1 cellular context compared by ENCODE assay signal in genomic region chr1:32393136-32393535, GRCh38.
TF ChIP-seq lines count a peak whose summit lies in the region.

No MANE protein-coding gene starts in this region.

TF ChIP-seq in IMR-90, 13 proteins besides CTCF, POLR2A, EP300 and RAD21 (continued from another document):
- TF ChIP-seq ELK1 (IDR thresholded peaks at IDR 0.05; ENCODE audit: borderline replicate concordance, low read depth, low read length) (no peak), CHD1 (IDR thresholded peaks at IDR 0.05; ENCODE audit: low read depth, low read length) (no peak), MXI1 (IDR thresholded peaks at IDR 0.05; ENCODE audit: borderline replicate concordance, low read depth, low read length) (no peak), USF2 (IDR thresholded peaks at IDR 0.05; ENCODE audit: low read depth, low read length) (no peak)
